In genomic region chrX:47240619-47241018, GRCh38 we compare ENCODE assay signal across 22 cellular contexts. TPM values are rescaled to one million over a fixed set of nuclear protein-coding genes. Genes with fewer than 3 reads are reported as not detected.
A peak's percentile ranks its signal among the peaks of the same experiment; 100 is the strongest.
DNase-seq lines count a peak whose midpoint lies in the region; ATAC-seq, FAIRE-seq and TF ChIP-seq lines count a peak whose summit lies in the region.
"Had no signal": no experiment of that assay in that cellular context is flagged by ENCODE, and none has a peak within 500 bp of the region (broad histone marks: within the 10 kb centered on the region; RNA-seq: fewer than 3 reads in every experiment).

No MANE protein-coding gene starts in this region.

- TF ChIP-seq CTCF in left ventricle myocardium inferior (IDR thresholded peaks at IDR 0.05; ENCODE audit: borderline replicate concordance) (no peak), kidney (IDR thresholded peaks at IDR 0.05; ENCODE audit: borderline replicate concordance, extremely low read depth, insufficient read depth) (no peak), neural progenitor cell (IDR thresholded peaks at IDR 0.05) (no peak)

- H3K4me1 ChIP-seq in left ventricle myocardium inferior (peaks cover 9% of the 10 kb centered on the region), kidney (ENCODE audit: control insufficient read depth in 1 of 2, insufficient read depth in 1 of 2, low read depth in 1 of 2, low read length in 2 of 2) (no peaks in the 10 kb centered on the region), neural progenitor cell (peaks cover 8% of the 10 kb centered on the region)

- H3K4me1 Mint-ChIP-seq in neural progenitor cell = peaks cover 20% of the 10 kb centered on the region
- H3K4me1 Mint-ChIP-seq in activated naive CD4-positive, alpha-beta T cell treated with anti-CD3 and anti-CD28 coated beads, Interleukin-2, amount 10 ng/mL, durations not matched to agents 7 days and 5 days = peaks cover 6% of the 10 kb centered on the region
- H3K4me1 Mint-ChIP-seq in activated T-helper 17 cell treated with anti-CD3 and anti-CD28 coated beads, Interleukin-2, amount 50 U/mL, for 72 hours = peaks cover under 1% of the 10 kb centered on the region

- no peaks in the 10 kb centered on the region for H3K9me3 ChIP-seq in left ventricle myocardium inferior (replicated peaks)
- no peaks in the 10 kb centered on the region for H3K9me3 ChIP-seq in kidney (ENCODE audit: control insufficient read depth in 1 of 2, low read length in 2 of 2)
- no peaks in the 10 kb centered on the region for H3K9me3 ChIP-seq in neural progenitor cell (ENCODE audit: low read depth)

- peaks cover 43% of the 10 kb centered on the region for H3K79me2 ChIP-seq in neural progenitor cell (ENCODE audit: low read depth)

- H3K9me3 Mint-ChIP-seq in neural progenitor cell = no peaks in the 10 kb centered on the region
- no peaks in the 10 kb centered on the region for H3K9me3 Mint-ChIP-seq in activated naive CD4-positive, alpha-beta T cell treated with anti-CD3 and anti-CD28 coated beads, Interleukin-2, amount 10 ng/mL, durations not matched to agents 7 days and 5 days
- H3K9me3 Mint-ChIP-seq in activated T-helper 17 cell treated with anti-CD3 and anti-CD28 coated beads, Interleukin-2, amount 50 U/mL, for 72 hours = no peaks in the 10 kb centered on the region
- no peaks in the 10 kb centered on the region for H3K9me3 Mint-ChIP-seq in activated naive CD4-positive, alpha-beta T cell treated with anti-CD3 and anti-CD28 coated beads, Interleukin-2, amount 50 U/mL, for 72 hours
- H3K9me3 Mint-ChIP-seq: CD4-positive, alpha-beta memory T cell; GM23338; H9; HFFc6 had no signal

- no peak for FAIRE-seq in kidney (lab: Jason Lieb, UNC)
- FAIRE-seq: D721Med, GM12878, GM19239 had no signal

- H3K27me3 ChIP-seq in left ventricle myocardium inferior (ENCODE audit: low read depth) (no peaks in the 10 kb centered on the region), neural progenitor cell (no peaks in the 10 kb centered on the region)

- H3K4me3 Mint-ChIP-seq in neural progenitor cell = peak overlapping the region; percentile 9
- no peak overlapping the region for H3K4me3 Mint-ChIP-seq in activated naive CD4-positive, alpha-beta T cell treated with anti-CD3 and anti-CD28 coated beads, Interleukin-2, amount 10 ng/mL, durations not matched to agents 7 days and 5 days
- no peak overlapping the region for H3K4me3 Mint-ChIP-seq in activated T-helper 17 cell treated with anti-CD3 and anti-CD28 coated beads, Interleukin-2, amount 50 U/mL, for 72 hours
- H3K4me3 Mint-ChIP-seq: CD4-positive, alpha-beta memory T cell; GM23338; H9; HFFc6 had no signal

- no peak overlapping the region for H3K27ac Mint-ChIP-seq in neural progenitor cell
- H3K27ac Mint-ChIP-seq in activated naive CD4-positive, alpha-beta T cell treated with anti-CD3 and anti-CD28 coated beads, Interleukin-2, amount 10 ng/mL, durations not matched to agents 7 days and 5 days = no peak overlapping the region
- no peak overlapping the region for H3K27ac Mint-ChIP-seq in activated T-helper 17 cell treated with anti-CD3 and anti-CD28 coated beads, Interleukin-2, amount 50 U/mL, for 72 hours
- peak overlapping the region in 1 of 2 donors; percentile 75 for H3K27ac Mint-ChIP-seq in activated naive CD4-positive, alpha-beta T cell treated with anti-CD3 and anti-CD28 coated beads, Interleukin-2, amount 50 U/mL, for 72 hours
- H3K27ac Mint-ChIP-seq: GM23338, HFFc6 had no signal

- no peak for ATAC-seq in activated T-helper 17 cell treated with anti-CD3 and anti-CD28 coated beads, Interleukin-2, amount 50 U/mL, for 72 hours (replicated peaks)
- no peak for ATAC-seq in activated naive CD4-positive, alpha-beta T cell treated with anti-CD3 and anti-CD28 coated beads, Interleukin-2, amount 50 U/mL, for 72 hours
- ATAC-seq: GM12878, GM23338, HCT116 had no signal

- no peak overlapping the region for H3K4me2 ChIP-seq in neural progenitor cell
- H3K4me2 ChIP-seq: GM23338 had no signal

- H3K36me3 Mint-ChIP-seq in neural progenitor cell = peaks cover 45% of the 10 kb centered on the region
- peaks cover 23% of the 10 kb centered on the region for H3K36me3 Mint-ChIP-seq in activated naive CD4-positive, alpha-beta T cell treated with anti-CD3 and anti-CD28 coated beads, Interleukin-2, amount 10 ng/mL, durations not matched to agents 7 days and 5 days
- H3K36me3 Mint-ChIP-seq in activated T-helper 17 cell treated with anti-CD3 and anti-CD28 coated beads, Interleukin-2, amount 50 U/mL, for 72 hours (ENCODE audit: low read depth) = peaks cover 35% of the 10 kb centered on the region
- peaks cover 0 to 2% of the 10 kb centered on the region in 2 donors for H3K36me3 Mint-ChIP-seq in activated naive CD4-positive, alpha-beta T cell treated with anti-CD3 and anti-CD28 coated beads, Interleukin-2, amount 50 U/mL, for 72 hours

- no peak overlapping the region for H2AFZ ChIP-seq in neural progenitor cell (replicated peaks)
- H2AFZ ChIP-seq: GM23338 had no signal

- DNase-seq in cardiac septum (ENCODE audit: low spot score) (peak; percentile 43), left ventricle myocardium inferior (no peak), kidney (peak; percentile 55), neural progenitor cell (ENCODE audit: low spot score) (no peak), ureter (ENCODE audit: low spot score) (peak; percentile 35)
- DNase-seq in activated naive CD4-positive, alpha-beta T cell treated with anti-CD3 and anti-CD28 coated beads, Interleukin-2, amount 10 ng/mL, durations not matched to agents 7 days and 5 days = no peak
- no peak for DNase-seq in activated naive CD4-positive, alpha-beta T cell treated with anti-CD3 and anti-CD28 coated beads, Interleukin-2, amount 50 U/mL, for 72 hours (ENCODE audit: low spot score in 2 of 2)
- DNase-seq: C1 segment of cervical spinal cord; CD4-positive, alpha-beta memory T cell; COR-L47; DMS 273 treated with DMSO at 0.1 percent for 48 hours; DMS79; EL; GDM1; H9; HFFc6 had no signal

- peaks cover 2% of the 10 kb centered on the region for H3K27me3 Mint-ChIP-seq in neural progenitor cell (ENCODE audit: insufficient read depth, low read depth)
- H3K27me3 Mint-ChIP-seq in activated naive CD4-positive, alpha-beta T cell treated with anti-CD3 and anti-CD28 coated beads, Interleukin-2, amount 10 ng/mL, durations not matched to agents 7 days and 5 days = no peaks in the 10 kb centered on the region
- no peaks in the 10 kb centered on the region for H3K27me3 Mint-ChIP-seq in activated T-helper 17 cell treated with anti-CD3 and anti-CD28 coated beads, Interleukin-2, amount 50 U/mL, for 72 hours
- H3K27me3 Mint-ChIP-seq: CD4-positive, alpha-beta memory T cell had no signal

- H3K36me3 ChIP-seq in left ventricle myocardium inferior = peaks cover 25% of the 10 kb centered on the region
- peaks cover 13 to 17% of the 10 kb centered on the region in 2 donors for H3K36me3 ChIP-seq in kidney (ENCODE audit: control insufficient read depth in 1 of 2, insufficient read depth in 2 of 2, low read length in 2 of 2)
- H3K36me3 ChIP-seq in neural progenitor cell = no peaks in the 10 kb centered on the region

- H3K27ac ChIP-seq in left ventricle myocardium inferior (replicated peaks) (no peak overlapping the region), kidney (ENCODE audit: low read depth in 2 of 2, low read length in 2 of 2) (no peak overlapping the region), neural progenitor cell (no peak overlapping the region)

- intact Hi-C loops in cardiac septum (cut with DNase I) (no loop called here), left ventricle myocardium inferior (cut with micrococcal nuclease) (no loop called here), kidney (cut with DNase I) (no loop called here)

- H3K9ac ChIP-seq in kidney (ENCODE audit: low read length in 2 of 2) = no peak overlapping the region
- no peak overlapping the region for H3K9ac ChIP-seq in neural progenitor cell

- CTCF ChIA-PET in activated naive CD4-positive, alpha-beta T cell treated with anti-CD3 and anti-CD28 coated beads, Interleukin-2, amount 10 ng/mL, durations not matched to agents 7 days and 5 days (lab: Charles Lee) = no interaction called here

- H3F3A ChIP-seq in neural progenitor cell (ENCODE audit: low read depth) = no peaks in the 10 kb centered on the region

- H4K20me1 ChIP-seq in neural progenitor cell (ENCODE audit: low read depth) = peaks cover 10% of the 10 kb centered on the region

- H3K4me3 ChIP-seq in left ventricle myocardium inferior (no peak overlapping the region), kidney (ENCODE audit: low read length in 2 of 2) (no peak overlapping the region), neural progenitor cell (no peak overlapping the region)
- H3K4me3 ChIP-seq: GM12878, GM23338 had no signal

RNA-seq across cellular contexts. Expression of gene USP11, which starts 7.8 kb away (rescaled TPM):
- total RNA-seq in cardiac septum = 64.9 TPM
- 42.2 TPM for total RNA-seq in left ventricle myocardium inferior
- 91.6 TPM for total RNA-seq in kidney
- 30.9 TPM for polyA plus RNA-seq in kidney (ENCODE audit: insufficient read depth, low read depth, low replicate concordance)
- 106 and 158 TPM in 2 replicates for total RNA-seq in neural progenitor cell (ENCODE audit: low replicate concordance)
- total RNA-seq in ureter = 108 TPM
- total RNA-seq in activated T-helper 17 cell treated with anti-CD3 and anti-CD28 coated beads, Interleukin-2, amount 50 U/mL, for 72 hours = 10 to 100 TPM; 24.0 to 26.6 TPM
- 10 to 100 TPM; 14.5 to 22.2 TPM for total RNA-seq in activated naive CD4-positive, alpha-beta T cell treated with anti-CD3 and anti-CD28 coated beads, Interleukin-2, amount 50 U/mL, for 72 hours

RNA-seq across cellular contexts. Expression of gene CDK16, which starts 22.1 kb away (rescaled TPM):
- total RNA-seq in cardiac septum = 177 TPM
- 120 TPM for total RNA-seq in left ventricle myocardium inferior
- total RNA-seq in kidney = 96.1 TPM
- 89.1 TPM for polyA plus RNA-seq in kidney (ENCODE audit: insufficient read depth, low read depth, low replicate concordance)
- total RNA-seq in neural progenitor cell (ENCODE audit: low replicate concordance) = 166 and 248 TPM in 2 replicates
- total RNA-seq in ureter = 85.4 TPM
- 10 to 100 TPM; 58.3 to 71.5 TPM for total RNA-seq in activated T-helper 17 cell treated with anti-CD3 and anti-CD28 coated beads, Interleukin-2, amount 50 U/mL, for 72 hours
- 10 to 100 TPM; 69.5 to 95.8 TPM for total RNA-seq in activated naive CD4-positive, alpha-beta T cell treated with anti-CD3 and anti-CD28 coated beads, Interleukin-2, amount 50 U/mL, for 72 hours

RNA-seq across cellular contexts. Expression of gene UBA1, which starts 47.0 kb away (rescaled TPM):
- total RNA-seq in cardiac septum (160 TPM), left ventricle myocardium inferior (99.8 TPM), kidney (218 TPM), neural progenitor cell (ENCODE audit: low replicate concordance) (291 and 537 TPM in 2 replicates), ureter (193 TPM)
- 155 TPM for polyA plus RNA-seq in kidney (ENCODE audit: insufficient read depth, low read depth, low replicate concordance)
- 100 to 1,000 TPM; 227 to 255 TPM for total RNA-seq in activated T-helper 17 cell treated with anti-CD3 and anti-CD28 coated beads, Interleukin-2, amount 50 U/mL, for 72 hours
- total RNA-seq in activated naive CD4-positive, alpha-beta T cell treated with anti-CD3 and anti-CD28 coated beads, Interleukin-2, amount 50 U/mL, for 72 hours = 100 to 1,000 TPM; 236 to 259 TPM

Comparison
In these comparisons a context has a peak if more than half of its experiments do, and no peak if none do; other contexts are left out.
1. DNase-seq: peak in cardiac septum (single experiment), kidney (single experiment) and ureter (single experiment); none in left ventricle myocardium inferior (single experiment), neural progenitor cell (single experiment), activated naive CD4-positive, alpha-beta T cell treated with anti-CD3 and anti-CD28 coated beads, Interleukin-2, amount 10 ng/mL, durations not matched to agents 7 days and 5 days (single experiment) and activated naive CD4-positive, alpha-beta T cell treated with anti-CD3 and anti-CD28 coated beads, Interleukin-2, amount 50 U/mL, for 72 hours (0 of 2).